Comparison of ENCODE assay signal across 8 cellular contexts in genomic region chr16:30077656-30078055, GRCh38. TPM values are rescaled to one million over a fixed set of nuclear protein-coding genes. Genes with fewer than 3 reads are reported as not detected.
DNase-seq lines count a peak whose midpoint lies in the region; ATAC-seq and TF ChIP-seq lines count a peak whose summit lies in the region.
"Had no signal": no experiment of that assay in that cellular context is flagged by ENCODE, and none has a peak within 500 bp of the region (broad histone marks: within the 10 kb centered on the region; RNA-seq: fewer than 3 reads in every experiment).

No MANE protein-coding gene starts in this region.

- H3K4me1 Mint-ChIP-seq in activated CD8-positive, alpha-beta T cell treated with anti-CD3 and anti-CD28 coated beads for 36 hours (ENCODE audit: low read depth), result peaks cover 34% of the 10 kb centered on the region
- H3K4me1 Mint-ChIP-seq in naive thymus-derived CD8-positive, alpha-beta T cell, result peaks cover 22 to 47% (median 37%) of the 10 kb centered on the region in 4 donors

- intact Hi-C loops in activated CD8-positive, alpha-beta T cell treated with anti-CD3 and anti-CD28 coated beads for 36 hours (cut with micrococcal nuclease), result no loop called here
- intact Hi-C loops in prostate gland (cut with DNase I), result no loop called here

- H3K4me1 ChIP-seq in HEK293 (ENCODE audit: control insufficient read depth, insufficient read depth, low read length) (peaks cover 4% of the 10 kb centered on the region; the same call in 1 of the 2 replicates), prostate gland (replicated peaks) (peaks cover 11% of the 10 kb centered on the region)

- H3K27me3 Mint-ChIP-seq in activated CD8-positive, alpha-beta T cell treated with anti-CD3 and anti-CD28 coated beads for 36 hours, result no peaks in the 10 kb centered on the region
- no peaks in the 10 kb centered on the region for H3K27me3 Mint-ChIP-seq in naive thymus-derived CD8-positive, alpha-beta T cell

- TF ChIP-seq CTCF in HEK293 (tag by site-specific recombination; IDR thresholded peaks at IDR 0.05) (no peak), prostate gland (IDR thresholded peaks at IDR 0.05) (no peak)
- no peak for TF ChIP-seq CTCF in activated CD8-positive, alpha-beta T cell treated with anti-CD3 and anti-CD28 coated beads for 36 hours (IDR thresholded peaks at IDR 0.05)

- no peak for DNase-seq in activated CD8-positive, alpha-beta T cell treated with anti-CD3 and anti-CD28 coated beads for 36 hours
- DNase-seq in naive thymus-derived CD8-positive, alpha-beta T cell, result no peak
- no peak for DNase-seq in MV-4-11 (lab: John Stamatoyannopoulos, UW)
- DNase-seq in prostate gland (ENCODE audit: low spot score), result no peak
- DNase-seq: NCI-H1417 treated with DMSO at 0.1 percent for 48 hours had no signal

- CTCF ChIA-PET in HEK293 (lab: Yijun Ruan, JAX), result interaction anchor here (0.5 to 2.7 kb wide), 4 partner anchors 14 to 332 kb away, joined by 3 to 12 read pairs (median 4); partner anchors contain the start of gene TBX6
- CTCF ChIA-PET in activated CD8-positive, alpha-beta T cell treated with anti-CD3 and anti-CD28 coated beads for 36 hours (lab: Charles Lee), result interaction anchor here (0.9 to 7.0 kb wide), 4 partner anchors 13 to 46 kb away, joined by 3 to 60 read pairs (median 3); partner anchors contain the start of gene TBX6

- H3K27me3 ChIP-seq in prostate gland (replicated peaks; ENCODE audit: insufficient read depth), result no peaks in the 10 kb centered on the region

- H3K4me3 Mint-ChIP-seq in activated CD8-positive, alpha-beta T cell treated with anti-CD3 and anti-CD28 coated beads for 36 hours, result peak overlapping the region; percentile 92
- peak overlapping the region; percentile 87 to 98 (median 96) for H3K4me3 Mint-ChIP-seq in naive thymus-derived CD8-positive, alpha-beta T cell

- H3K9me3 ChIP-seq in HEK293 (ENCODE audit: control insufficient read depth, insufficient read depth, low read depth, low read length) (no peaks in the 10 kb centered on the region), prostate gland (no peaks in the 10 kb centered on the region)

- ATAC-seq in activated CD8-positive, alpha-beta T cell treated with anti-CD3 and anti-CD28 coated beads for 36 hours, result no peak
- ATAC-seq in naive thymus-derived CD8-positive, alpha-beta T cell, result no peak
- no peak for ATAC-seq in GM18517 (IDR thresholded peaks at IDR 0.05; ENCODE audit: unreplicated experiment)

- no peaks in the 10 kb centered on the region for H3K9me3 Mint-ChIP-seq in activated CD8-positive, alpha-beta T cell treated with anti-CD3 and anti-CD28 coated beads for 36 hours
- H3K9me3 Mint-ChIP-seq in naive thymus-derived CD8-positive, alpha-beta T cell, result no peaks in the 10 kb centered on the region

- TF ChIP-seq POLR2A in prostate gland (IDR thresholded peaks at IDR 0.05), result no peak

- H3K36me3 Mint-ChIP-seq in activated CD8-positive, alpha-beta T cell treated with anti-CD3 and anti-CD28 coated beads for 36 hours (ENCODE audit: low read depth), result peaks cover 58% of the 10 kb centered on the region
- H3K36me3 Mint-ChIP-seq in naive thymus-derived CD8-positive, alpha-beta T cell, result peaks cover 0 to 46% (median 2%) of the 10 kb centered on the region in 3 donors

- H3K27ac ChIP-seq in HEK293 (ENCODE audit: extremely low read depth, low read depth, low read length), result no peak overlapping the region
- H3K27ac ChIP-seq in prostate gland, result no peak overlapping the region

- peak overlapping the region; percentile 85 for H3K27ac Mint-ChIP-seq in activated CD8-positive, alpha-beta T cell treated with anti-CD3 and anti-CD28 coated beads for 36 hours
- peak overlapping the region in 9 of 10 donors; percentile 76 to 98 (median 94) for H3K27ac Mint-ChIP-seq in naive thymus-derived CD8-positive, alpha-beta T cell

- POLR2A ChIA-PET in HEK293 (lab: Yijun Ruan, JAX), result interaction anchor here (6.9 kb wide), 1 partner anchor 12 kb away, joined by 70 read pairs; the partner anchor contains the start of gene ALDOA
- POLR2A ChIA-PET in activated CD8-positive, alpha-beta T cell treated with anti-CD3 and anti-CD28 coated beads for 36 hours (lab: Charles Lee), result interaction anchor here (0.8 to 8.5 kb wide), 4 partner anchors 8 to 15 kb away, joined by 3 to 83 read pairs (median 36); partner anchors contain the start of genes ALDOA, TBX6 and YPEL3
- POLR2A ChIA-PET in naive thymus-derived CD8-positive, alpha-beta T cell (lab: Charles Lee), result interaction anchor here (0.6 to 11.2 kb wide), 5 partner anchors 12 to 196 kb away, joined by 3 to 127 read pairs (median 4); partner anchors contain the start of genes ALDOA, CORO1A and TBX6

- WGBS in prostate gland, result 63% methylated on average over 6 of the region's 6 CpGs

- H3K4me3 ChIP-seq in HEK293 (ENCODE audit: low read depth, low read length) (no peak overlapping the region), prostate gland (no peak overlapping the region)
- H3K4me3 ChIP-seq: lung had no signal

- H3K36me3 ChIP-seq in HEK293 (ENCODE audit: control insufficient read depth in 2 of 2, insufficient read depth in 1 of 2, low read length in 2 of 2) (peaks cover 32 to 58% of the 10 kb centered on the region in 2 experiments; a peak in 2 of 3 replicates), prostate gland (peaks cover 0 to 12% of the 10 kb centered on the region in 2 donors)

TF ChIP-seq in HEK293, 187 proteins besides CTCF, POLR2A, EP300 and RAD21:
- TF ChIP-seq ZNF362 (tag by site-specific recombination; IDR thresholded peaks at IDR 0.05), result no peak
- no peak for TF ChIP-seq ZNF416 (tag by site-specific recombination; IDR thresholded peaks at IDR 0.05)
- TF ChIP-seq ZNF639 (tag by site-specific recombination; IDR thresholded peaks at IDR 0.05), result no peak
- TF ChIP-seq EGR2 (tag by site-specific recombination; IDR thresholded peaks at IDR 0.05; ENCODE audit: low read depth), result no peak
- TF ChIP-seq WT1 (tag by site-specific recombination; IDR thresholded peaks at IDR 0.05), result no peak
- no peak for TF ChIP-seq ZBTB48 (tag by site-specific recombination; IDR thresholded peaks at IDR 0.05)
- 0 out of 2 replicates have a peak, but pooled peaks have one; percentile 5 for TF ChIP-seq ZNF366 (tag by site-specific recombination; conservative IDR thresholded peaks at IDR 0.05)
- no peak for TF ChIP-seq ZNF391 (tag by site-specific recombination; IDR thresholded peaks at IDR 0.05; ENCODE audit: borderline replicate concordance, low read depth)

RNA-seq across cellular contexts. Expression of gene PPP4C, which starts 1.9 kb away (rescaled TPM):
- 100 to 1,000 TPM; 116 to 121 TPM for total RNA-seq in activated CD8-positive, alpha-beta T cell treated with anti-CD3 and anti-CD28 coated beads for 36 hours
- 10 to 100 TPM; 82.8 to 83.4 TPM for total RNA-seq in naive thymus-derived CD8-positive, alpha-beta T cell
- 100 to 1,000 TPM; 153 to 199 (median 161) TPM for polyA plus RNA-seq in naive thymus-derived CD8-positive, alpha-beta T cell
- total RNA-seq in prostate gland, result 10 to 100 TPM; 67.8 to 85.4 TPM

RNA-seq across cellular contexts. Expression of gene ALDOA, which starts 12.1 kb away (rescaled TPM):
- 1,000 to 10,000 TPM; 3,042 to 3,081 TPM for total RNA-seq in activated CD8-positive, alpha-beta T cell treated with anti-CD3 and anti-CD28 coated beads for 36 hours
- total RNA-seq in naive thymus-derived CD8-positive, alpha-beta T cell, result 100 to 1,000 TPM; 580 to 594 TPM
- 1,000 to 10,000 TPM in 1 of 3 donors, 100 to 1,000 TPM in 2; 798 to 1,176 (median 994) TPM for polyA plus RNA-seq in naive thymus-derived CD8-positive, alpha-beta T cell
- 100 to 1,000 TPM; 884 to 943 TPM for total RNA-seq in prostate gland

RNA-seq across cellular contexts. Expression of gene TBX6, which starts 14.1 kb away (rescaled TPM):
- 1 to 10 TPM; 2.5 TPM for total RNA-seq in activated CD8-positive, alpha-beta T cell treated with anti-CD3 and anti-CD28 coated beads for 36 hours
- 1 to 10 TPM; 2.4 to 2.5 TPM for total RNA-seq in naive thymus-derived CD8-positive, alpha-beta T cell
- polyA plus RNA-seq in naive thymus-derived CD8-positive, alpha-beta T cell, result under 1 TPM; 0.15 to 0.25 (median 0.25) TPM
- 1 to 10 TPM; 1.5 to 2.5 TPM for total RNA-seq in prostate gland

RNA-seq across cellular contexts. Expression of gene YPEL3, which starts 18.4 kb away (rescaled TPM):
- total RNA-seq in activated CD8-positive, alpha-beta T cell treated with anti-CD3 and anti-CD28 coated beads for 36 hours, result 10 to 100 TPM; 17.7 to 19.5 TPM
- total RNA-seq in naive thymus-derived CD8-positive, alpha-beta T cell, result 100 to 1,000 TPM; 254 to 264 TPM
- 100 to 1,000 TPM; 201 to 301 (median 206) TPM for polyA plus RNA-seq in naive thymus-derived CD8-positive, alpha-beta T cell
- total RNA-seq in prostate gland, result 100 to 1,000 TPM; 150 to 164 TPM

RNA-seq across cellular contexts. Expression of gene GDPD3, which starts 35.7 kb away (rescaled TPM):
- 1 to 10 TPM; 4.5 to 5.7 TPM for total RNA-seq in activated CD8-positive, alpha-beta T cell treated with anti-CD3 and anti-CD28 coated beads for 36 hours
- total RNA-seq in naive thymus-derived CD8-positive, alpha-beta T cell, result 10 to 100 TPM; 19.8 to 25.0 TPM
- under 1 TPM in 1 of 3 donors, not detected in 2; 0.18 TPM for polyA plus RNA-seq in naive thymus-derived CD8-positive, alpha-beta T cell
- 1 to 10 TPM in 1 of 2 donors, under 1 TPM in 1; 0.91 to 2.4 TPM for total RNA-seq in prostate gland
